17 cellular contexts compared by ENCODE assay signal in the genomic region with DNA sequence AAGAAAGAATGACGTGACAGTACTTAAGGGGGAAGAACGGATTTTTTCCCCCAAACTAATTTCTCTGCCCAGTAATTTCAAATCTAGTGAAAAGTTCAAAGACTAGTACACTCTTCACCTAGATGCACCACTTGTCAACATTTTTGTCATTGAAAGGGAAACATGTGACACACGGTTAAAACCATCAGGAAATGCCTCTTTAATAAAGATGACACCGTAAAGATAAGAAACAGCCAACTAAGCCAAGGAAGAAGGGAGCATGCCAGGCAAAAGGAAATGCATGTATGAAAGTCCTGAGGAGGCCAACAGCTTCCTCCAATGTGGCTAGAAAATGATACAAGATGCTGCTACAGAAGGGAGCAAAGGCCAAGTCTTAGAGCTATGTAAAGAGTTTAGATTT. TPM values are rescaled to one million over a fixed set of nuclear protein-coding genes. Genes with fewer than 3 reads are reported as not detected.
DNase-seq lines count a peak whose midpoint lies in the region; ATAC-seq and TF ChIP-seq lines count a peak whose summit lies in the region.
"Had no signal": no experiment of that assay in that cellular context is flagged by ENCODE, and none has a peak within 500 bp of the region (broad histone marks: within the 10 kb centered on the region; RNA-seq: fewer than 3 reads in every experiment).

No MANE protein-coding gene starts in this region.

- H3K36me3 Mint-ChIP-seq in CD4-positive, CD25-positive, alpha-beta regulatory T cell: peaks cover 3% of the 10 kb centered on the region
- H3K36me3 Mint-ChIP-seq in GM23338 (ENCODE audit: low read depth) (no peaks in the 10 kb centered on the region), WTC11 (no peaks in the 10 kb centered on the region), memory B cell (no peaks in the 10 kb centered on the region), Caco-2 (ENCODE audit: insufficient read depth, unreplicated experiment) (peaks cover 19% of the 10 kb centered on the region)
- H3K36me3 Mint-ChIP-seq: activated CD4-positive, alpha-beta memory T cell treated with anti-CD3 and anti-CD28 coated beads for 36 hours had no signal

- peak overlapping the region in 2 of 3 donors; percentile 1 to 19 for H3K27ac Mint-ChIP-seq in CD4-positive, CD25-positive, alpha-beta regulatory T cell
- H3K27ac Mint-ChIP-seq in GM23338 (peak overlapping the region; percentile 5; the same call in 1 of the 2 replicates), WTC11 (peak overlapping the region; percentile 32), memory B cell (peak overlapping the region; percentile 21), Caco-2 (ENCODE audit: unreplicated experiment) (no peak overlapping the region)
- H3K27ac Mint-ChIP-seq: activated CD4-positive, alpha-beta memory T cell treated with anti-CD3 and anti-CD28 coated beads for 36 hours; activated T-helper 1 cell treated with anti-CD3 and anti-CD28 coated beads, Interleukin-12 subunit alpha, Interleukin-12 subunit beta, Interleukin-2, Interleukin-4 antibody, amounts not matched to agents 30 ng/mL and 10 ng/mL and 1 ng/mL, durations not matched to agents 14 hours and 24 hours and 36 hours had no signal

- POLR2A ChIA-PET in WTC11 (lab: Charles Lee): no interaction called here
- POLR2A ChIA-PET in Caco-2 (lab: Charles Lee): interaction anchor here (0.6 kb wide), 1 partner anchor 610 kb away, joined by 3 read pairs; no protein-coding TSS in a partner anchor
- POLR2A ChIA-PET in HEK293T (lab: Yijun Ruan, JAX): no interaction called here

- no peak overlapping the region for H2AFZ ChIP-seq in GM23338

- CTCF ChIA-PET in WTC11 (lab: Charles Lee) (no interaction called here), Caco-2 (lab: Charles Lee) (no interaction called here), HEK293T (lab: Yijun Ruan, JAX) (no interaction called here)

- H3K9me3 Mint-ChIP-seq in CD4-positive, CD25-positive, alpha-beta regulatory T cell: no peaks in the 10 kb centered on the region
- H3K9me3 Mint-ChIP-seq in GM23338: no peaks in the 10 kb centered on the region
- no peaks in the 10 kb centered on the region for H3K9me3 Mint-ChIP-seq in WTC11
- no peaks in the 10 kb centered on the region for H3K9me3 Mint-ChIP-seq in memory B cell
- H3K9me3 Mint-ChIP-seq in Caco-2 (ENCODE audit: unreplicated experiment): no peaks in the 10 kb centered on the region
- H3K9me3 Mint-ChIP-seq: activated CD4-positive, alpha-beta memory T cell treated with anti-CD3 and anti-CD28 coated beads for 36 hours; activated T-helper 1 cell treated with anti-CD3 and anti-CD28 coated beads, Interleukin-12 subunit alpha, Interleukin-12 subunit beta, Interleukin-2, Interleukin-4 antibody, amounts not matched to agents 30 ng/mL and 10 ng/mL and 1 ng/mL, durations not matched to agents 14 hours and 24 hours and 36 hours had no signal

- H4K20me1 ChIP-seq in GM23338 (replicated peaks; ENCODE audit: insufficient read depth): peaks cover 34% of the 10 kb centered on the region

- no peak for ATAC-seq in CD4-positive, CD25-positive, alpha-beta regulatory T cell (ENCODE audit: low read depth in 2 of 2)
- ATAC-seq in GM23338 (no peak), WTC11 (no peak), memory B cell (ENCODE audit: low read depth) (no peak), GM21526 (IDR thresholded peaks at IDR 0.05; ENCODE audit: low FRiP score, unreplicated experiment) (no peak), esophagus mucosa (no peak)
- ATAC-seq: left ventricle myocardium superior, Panc1 had no signal

- DNase-seq in CD4-positive, CD25-positive, alpha-beta regulatory T cell: peak in 1 of 3 donors; percentile 7
- DNase-seq in GM23338 (ENCODE audit: low spot score): no peak
- DNase-seq in WTC11 (ENCODE audit: low spot score): no peak
- no peak for DNase-seq in memory B cell (ENCODE audit: low spot score in 2 of 2)
- DNase-seq in Caco-2: no peak
- no peak for DNase-seq in HEK293T (ENCODE audit: extremely low spot score)
- DNase-seq: activated CD4-positive, alpha-beta memory T cell treated with anti-CD3 and anti-CD28 coated beads for 36 hours; anterior cingulate cortex; cortex of kidney; left ventricle myocardium superior; NCI-H1105; NCI-H82; stimulated activated CD4-positive, alpha-beta T cell treated with anti-CD3 and anti-CD28 coated beads, Interleukin-2, amount 100 ng/mL, for 24 hours had no signal

- H3K9me3 ChIP-seq in CD4-positive, CD25-positive, alpha-beta regulatory T cell (ENCODE audit: control insufficient read depth in 2 of 2, low read length in 2 of 2): no peaks in the 10 kb centered on the region
- H3K9me3 ChIP-seq in Caco-2: no peaks in the 10 kb centered on the region

- peak overlapping the region; percentile 9 to 36 (median 22) for H3K4me3 Mint-ChIP-seq in CD4-positive, CD25-positive, alpha-beta regulatory T cell
- H3K4me3 Mint-ChIP-seq in GM23338 (no peak overlapping the region), WTC11 (no peak overlapping the region), memory B cell (no peak overlapping the region), Caco-2 (ENCODE audit: unreplicated experiment) (no peak overlapping the region)
- H3K4me3 Mint-ChIP-seq: activated CD4-positive, alpha-beta memory T cell treated with anti-CD3 and anti-CD28 coated beads for 36 hours; activated T-helper 1 cell treated with anti-CD3 and anti-CD28 coated beads, Interleukin-12 subunit alpha, Interleukin-12 subunit beta, Interleukin-2, Interleukin-4 antibody, amounts not matched to agents 30 ng/mL and 10 ng/mL and 1 ng/mL, durations not matched to agents 14 hours and 24 hours and 36 hours had no signal

- peaks cover 16% of the 10 kb centered on the region for H3K4me1 ChIP-seq in CD4-positive, CD25-positive, alpha-beta regulatory T cell (ENCODE audit: control insufficient read depth, insufficient read depth, low read length, poor library complexity, severe bottlenecking)
- H3K4me1 ChIP-seq in GM23338 (ENCODE audit: insufficient read depth) (peaks cover 26% of the 10 kb centered on the region), Caco-2 (peaks cover 13% of the 10 kb centered on the region)

- TF ChIP-seq CTCF in GM23338 (conservative IDR thresholded peaks at IDR 0.05; ENCODE audit: low read depth in 2 of 2) (no peak), WTC11 (IDR thresholded peaks at IDR 0.05) (no peak), Caco-2 (IDR thresholded peaks at IDR 0.05; ENCODE audit: insufficient read depth in 1 of 2, low read depth in 1 of 2, low read length in 1 of 2, severe bottlenecking in 1 of 2, unreplicated experiment in 1 of 2) (no peak)

- peaks cover 53 to 75% (median 58%) of the 10 kb centered on the region in 4 donors for H3K4me1 Mint-ChIP-seq in CD4-positive, CD25-positive, alpha-beta regulatory T cell
- H3K4me1 Mint-ChIP-seq in GM23338 (peaks cover 26% of the 10 kb centered on the region), WTC11 (peaks cover 31% of the 10 kb centered on the region), memory B cell (peaks cover 25% of the 10 kb centered on the region), Caco-2 (ENCODE audit: low read depth, unreplicated experiment) (peaks cover 23% of the 10 kb centered on the region)

- peak overlapping the region; percentile 27 for H3K4me3 ChIP-seq in CD4-positive, CD25-positive, alpha-beta regulatory T cell (ENCODE audit: low read depth, low read length)
- H3K4me3 ChIP-seq in GM23338 (no peak overlapping the region), Caco-2 (ENCODE audit: low read depth, low read length) (no peak overlapping the region)

- no TSS peak for BruUV-seq in Caco-2 (replicated peaks; lab: Mats Ljungman, UMichigan)

- no peaks in the 10 kb centered on the region for H3K9me2 ChIP-seq in GM23338 (ENCODE audit: insufficient read depth)

- H3K27me3 ChIP-seq in CD4-positive, CD25-positive, alpha-beta regulatory T cell (ENCODE audit: control insufficient read depth, insufficient read depth, low read length): no peaks in the 10 kb centered on the region
- no peaks in the 10 kb centered on the region for H3K27me3 ChIP-seq in GM23338 (ENCODE audit: insufficient read depth)
- no peaks in the 10 kb centered on the region for H3K27me3 ChIP-seq in Caco-2 (replicated peaks; ENCODE audit: control insufficient read depth, insufficient read depth, low read length)

- no peaks in the 10 kb centered on the region for H3F3A ChIP-seq in GM23338 (replicated peaks; ENCODE audit: low read depth)

- H3K79me2 ChIP-seq in GM23338 (replicated peaks; ENCODE audit: insufficient read depth): peaks cover 99% of the 10 kb centered on the region

- peaks cover 3% of the 10 kb centered on the region for H3K36me3 ChIP-seq in CD4-positive, CD25-positive, alpha-beta regulatory T cell (ENCODE audit: control insufficient read depth, insufficient read depth, low read length)
- H3K36me3 ChIP-seq in GM23338 (ENCODE audit: insufficient read depth) (no peaks in the 10 kb centered on the region), Caco-2 (ENCODE audit: control insufficient read depth, insufficient read depth, low read length) (peaks cover 3% of the 10 kb centered on the region; the same call in 1 of the 2 replicates)

- no peak overlapping the region for H3K27ac ChIP-seq in CD4-positive, CD25-positive, alpha-beta regulatory T cell (ENCODE audit: insufficient read depth, low read length, poor library complexity, severe bottlenecking)
- no peak overlapping the region for H3K27ac ChIP-seq in GM23338 (ENCODE audit: low read depth)

- H3K27me3 Mint-ChIP-seq in CD4-positive, CD25-positive, alpha-beta regulatory T cell: no peaks in the 10 kb centered on the region
- H3K27me3 Mint-ChIP-seq in GM23338 (ENCODE audit: insufficient read depth, low read depth, poor library complexity) (no peaks in the 10 kb centered on the region), WTC11 (ENCODE audit: low read depth) (no peaks in the 10 kb centered on the region), memory B cell (no peaks in the 10 kb centered on the region), Caco-2 (ENCODE audit: insufficient read depth, unreplicated experiment) (no peaks in the 10 kb centered on the region)
- H3K27me3 Mint-ChIP-seq: activated CD4-positive, alpha-beta memory T cell treated with anti-CD3 and anti-CD28 coated beads for 36 hours had no signal

- H3K4me2 ChIP-seq in GM23338: no peak overlapping the region

- intact Hi-C loops in Caco-2 (cut with micrococcal nuclease; ENCODE audit: unreplicated experiment): loop anchor here (10.0 kb wide), 1 partner anchor 104 kb away; no protein-coding TSS in a partner anchor

RNA-seq across cellular contexts. Expression of a gene that starts 49.4 kb away (rescaled TPM):
- total RNA-seq in CD4-positive, CD25-positive, alpha-beta regulatory T cell: 107 TPM
- polyA plus RNA-seq in CD4-positive, CD25-positive, alpha-beta regulatory T cell: 10 to 100 TPM; 26.7 to 34.8 (median 31.7) TPM
- 42.4 and 51.2 TPM in 2 replicates for total RNA-seq in GM23338 (2014; rRNA removed; shearing (Covaris generic))
- polyA plus RNA-seq in GM23338 (2016; fragmentation: Nextera tagmentation; extraction: Ambion mirVana): 164 and 188 TPM in 2 replicates
- total RNA-seq in WTC11 (2021) (71.3 to 79.8 TPM (median 72.8 TPM) in 3 replicates), Caco-2 (2022) (108 and 121 TPM in 2 replicates), esophagus mucosa (17.3 TPM)

RNA-seq across cellular contexts. Expression of a gene that starts 49.8 kb away (rescaled TPM):
- 4.8 TPM for total RNA-seq in CD4-positive, CD25-positive, alpha-beta regulatory T cell
- 10 to 100 TPM; 25.9 to 60.9 (median 31.1) TPM for polyA plus RNA-seq in CD4-positive, CD25-positive, alpha-beta regulatory T cell
- total RNA-seq in GM23338 (2014; rRNA removed; shearing (Covaris generic)): 2.3 and 5.3 TPM in 2 replicates
- 39.1 and 50.2 TPM in 2 replicates for polyA plus RNA-seq in GM23338 (2016; fragmentation: Nextera tagmentation; extraction: Ambion mirVana)
- total RNA-seq in WTC11 (2021) (22.8 to 29.9 TPM (median 28.2 TPM) in 3 replicates), Caco-2 (2022) (87.7 and 89.7 TPM in 2 replicates), esophagus mucosa (9.4 TPM)

Comparison
In these comparisons a context has a peak if more than half of its experiments do, and no peak if none do; other contexts are left out.
1. H3K4me3 Mint-ChIP-seq: peak in CD4-positive, CD25-positive, alpha-beta regulatory T cell (4 of 4); none in GM23338 (single experiment), WTC11 (single experiment), memory B cell (single experiment) and Caco-2 (single experiment).